In genomic region chr15:97235285-97235985, GRCh38 we compare ENCODE assay signal across 7 cellular contexts.
DNase-seq lines count a peak whose midpoint lies in the region; ATAC-seq and TF ChIP-seq lines count a peak whose summit lies in the region.

No MANE protein-coding gene starts in this region.

- H3K27ac ChIP-seq in DOHH2 (ENCODE audit: low read depth, low read length), result no peak overlapping the region
- no peak overlapping the region for H3K27ac ChIP-seq in HCT116 (ENCODE audit: low read depth, low read length)
- peak overlapping the region in 7 of 8 donors; percentile 16 to 44 (median 37) for H3K27ac ChIP-seq in spleen

- H3K9ac ChIP-seq in HCT116 (ENCODE audit: low read length), result no peak overlapping the region

- WGBS in spleen, 5 donors, result 20 to 26% (median 25%) methylated on average over 14 of the region's 14 CpGs

- intact Hi-C loops in HCT116 (cut with micrococcal nuclease) (loop anchor here (2.0 to 10.0 kb wide), 4 partner anchors 641 to 1977 kb away; no protein-coding TSS in a partner anchor), spleen (cut with DNase I; ENCODE audit: low total_unique reads) (loop anchor here (10.0 kb wide), 1 partner anchor 881 kb away; no protein-coding TSS in a partner anchor)

- TF ChIP-seq CTCF in DOHH2 (IDR thresholded peaks at IDR 0.05; ENCODE audit: low read depth, low read length, poor library complexity, severe bottlenecking) (peak; percentile 78), HCT116 (IDR thresholded peaks at IDR 0.05 in 2 of 3, conservative IDR thresholded peaks at IDR 0.05 in 1 of 3; ENCODE audit: borderline replicate concordance in 1 of 3, insufficient read depth in 1 of 3, low read depth in 2 of 3, low read length in 2 of 3) (peak; percentile 30 to 78 (median 72); a peak in 5 of 6 replicates), spleen (IDR thresholded peaks at IDR 0.05 in 8 of 11, conservative IDR thresholded peaks at IDR 0.05 in 3 of 11) (peak; percentile 50 to 89 (median 74))

- RAD21 ChIA-PET in HCT116 (lab: Charles Lee; ENCODE audit: low non-redundant PET in 1 of 2, low total read pairs in 2 of 2, uncharacterized antibody in 2 of 2, unreplicated experiment in 2 of 2), result no interaction called here

- no peaks in the 10 kb centered on the region for H3K27me3 ChIP-seq in DOHH2 (ENCODE audit: control insufficient read depth, low read length)
- H3K27me3 ChIP-seq in HCT116 (ENCODE audit: insufficient read depth, low read length), result no peaks in the 10 kb centered on the region
- no peaks in the 10 kb centered on the region for H3K27me3 ChIP-seq in spleen (replicated peaks in 1 of 7)

- H3K4me2 ChIP-seq in DOHH2 (ENCODE audit: low read length), result no peak overlapping the region
- no peak overlapping the region for H3K4me2 ChIP-seq in HCT116 (ENCODE audit: low read length)

- CTCF ChIA-PET in HCT116 (lab: Charles Lee), result interaction anchor here (0.8 to 1.3 kb wide), 3 partner anchors 906 to 908 kb away, joined by 3 to 4 read pairs (median 4); no protein-coding TSS in a partner anchor

- TF ChIP-seq POLR2A in HCT116 (IDR thresholded peaks at IDR 0.05; ENCODE audit: borderline replicate concordance, extremely low read depth, insufficient read depth, insufficient read length), result no peak
- TF ChIP-seq POLR2A in spleen (IDR thresholded peaks at IDR 0.05), result no peak

- peak overlapping the region; percentile 9 for H2AFZ ChIP-seq in HCT116 (ENCODE audit: low read depth, low read length, poor library complexity, severe bottlenecking)

- H3K4me1 ChIP-seq in DOHH2 (ENCODE audit: control insufficient read depth, low read length), result no peaks in the 10 kb centered on the region
- H3K4me1 ChIP-seq in HCT116 (ENCODE audit: control insufficient read depth in 1 of 2, insufficient read depth in 2 of 2, low read length in 2 of 2), result no peaks in the 10 kb centered on the region
- peaks cover 0 to 10% (median 2%) of the 10 kb centered on the region in 6 donors for H3K4me1 ChIP-seq in spleen

- peak; percentile 15 for DNase-seq in HCT116 (ENCODE audit: low read depth, low spot score)
- peak; percentile 43 for DNase-seq in NCI-H82 treated with DMSO at 0.1 percent for 48 hours (lab: John Stamatoyannopoulos, UW; ENCODE audit: unreplicated experiment)
- DNase-seq in amniotic stem cell (lab: John Stamatoyannopoulos, UW), result peak; percentile 20
- peak in 30 of 51 donors; percentile 0 to 49 (median 14) for DNase-seq in hypothalamus (lab: John Stamatoyannopoulos, UW)
- DNase-seq in spleen, result no peak

- no peak overlapping the region for H3K4me3 ChIP-seq in DOHH2 (ENCODE audit: low read length)
- H3K4me3 ChIP-seq in HCT116 (replicated peaks in 1 of 2; ENCODE audit: low read depth in 1 of 2, low read length in 2 of 2), result no peak overlapping the region
- H3K4me3 ChIP-seq in spleen, result peak overlapping the region in 7 of 8 donors; percentile 0 to 58 (median 13)

- no TSS peak for BruUV-seq in HCT116 (replicated peaks; lab: Mats Ljungman, UMichigan)

- peak; percentile 79 for ATAC-seq in HCT116
- no peak for ATAC-seq in HG02938 (IDR thresholded peaks at IDR 0.05; ENCODE audit: unreplicated experiment)

- H3K36me3 ChIP-seq in DOHH2 (ENCODE audit: control insufficient read depth, low read length) (no peaks in the 10 kb centered on the region), HCT116 (ENCODE audit: control insufficient read depth in 1 of 2, insufficient read depth in 2 of 2, low read length in 2 of 2) (no peaks in the 10 kb centered on the region), spleen (no peaks in the 10 kb centered on the region)

- H4K20me1 ChIP-seq in DOHH2 (ENCODE audit: control insufficient read depth, insufficient read depth, low read depth, low read length) (no peaks in the 10 kb centered on the region), HCT116 (ENCODE audit: insufficient read depth) (no peaks in the 10 kb centered on the region)

- POLR2A ChIA-PET in HCT116 (lab: Charles Lee), result no interaction called here

- peak; percentile 73 for TF ChIP-seq RAD21 in HCT116 (IDR thresholded peaks at IDR 0.05; ENCODE audit: low read depth)

- H3F3A ChIP-seq in DOHH2 (ENCODE audit: control insufficient read depth, insufficient read depth), result no peaks in the 10 kb centered on the region

- no peaks in the 10 kb centered on the region for H3K79me2 ChIP-seq in DOHH2 (ENCODE audit: control insufficient read depth, low read length)
- no peaks in the 10 kb centered on the region for H3K79me2 ChIP-seq in HCT116 (ENCODE audit: insufficient read depth, low read length)

- no peaks in the 10 kb centered on the region for H3K9me2 ChIP-seq in DOHH2 (replicated peaks; ENCODE audit: control insufficient read depth, low read length)
- H3K9me2 ChIP-seq in HCT116 (ENCODE audit: insufficient read depth), result no peaks in the 10 kb centered on the region

- H3K9me3 ChIP-seq in DOHH2 (ENCODE audit: control insufficient read depth, insufficient read depth, low read length), result no peaks in the 10 kb centered on the region
- H3K9me3 ChIP-seq in HCT116 (ENCODE audit: control insufficient read depth in 1 of 2, insufficient read depth in 1 of 2, low read depth in 1 of 2, low read length in 2 of 2), result 0 out of 4 replicates have a peak, but pooled peaks cover 0 to 3% of the 10 kb centered on the region in 2 experiments
- H3K9me3 ChIP-seq in spleen, result peaks cover 0 to 5% (median 0%) of the 10 kb centered on the region in 8 donors

TF ChIP-seq in HCT116, 20 proteins besides CTCF, POLR2A, EP300 and RAD21 (continues in another document):
- TF ChIP-seq CEBPB (IDR thresholded peaks at IDR 0.05; ENCODE audit: low read depth) (no peak), EZH2phosphoT487 (IDR thresholded peaks at IDR 0.05; ENCODE audit: borderline replicate concordance) (no peak), JUND (IDR thresholded peaks at IDR 0.05) (no peak), POLR2AphosphoS5 (IDR thresholded peaks at IDR 0.05; ENCODE audit: low read depth, low read length) (no peak), SP1 (IDR thresholded peaks at IDR 0.05; ENCODE audit: low read depth) (no peak), EZH2 (IDR thresholded peaks at IDR 0.05) (no peak), CBX3 (IDR thresholded peaks at IDR 0.05; ENCODE audit: low read depth) (no peak), FOSL1 (IDR thresholded peaks at IDR 0.05; ENCODE audit: low read depth) (no peak), TCF7L2 (IDR thresholded peaks at IDR 0.05; ENCODE audit: borderline replicate concordance, extremely low read depth, insufficient read depth, insufficient read length) (no peak), YY1 (IDR thresholded peaks at IDR 0.05; ENCODE audit: extremely low read depth, insufficient replicate concordance, low read depth, low read length) (no peak), EGR1 (IDR thresholded peaks at IDR 0.05; ENCODE audit: low read depth) (no peak), SRF (IDR thresholded peaks at IDR 0.05; ENCODE audit: low read depth) (no peak), ELF1 (IDR thresholded peaks at IDR 0.05; ENCODE audit: borderline replicate concordance, low read depth) (no peak), ZBTB33 (IDR thresholded peaks at IDR 0.05; ENCODE audit: extremely low read depth, insufficient replicate concordance, low read length) (no peak), SIN3A (IDR thresholded peaks at IDR 0.05; ENCODE audit: low read depth) (no peak), REST (IDR thresholded peaks at IDR 0.05; ENCODE audit: low read depth) (no peak), ZFX (IDR thresholded peaks at IDR 0.05) (no peak)
- TF ChIP-seq, protein P1, sequence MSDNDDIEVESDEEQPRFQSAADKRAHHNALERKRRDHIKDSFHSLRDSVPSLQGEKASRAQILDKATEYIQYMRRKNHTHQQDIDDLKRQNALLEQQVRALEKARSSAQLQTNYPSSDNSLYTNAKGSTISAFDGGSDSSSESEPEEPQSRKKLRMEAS (IDR thresholded peaks at IDR 0.05), result no peak

Comparison
In these comparisons a context has a peak if more than half of its experiments do, and no peak if none do; other contexts are left out.
1. H3K27ac ChIP-seq: peak in spleen (7 of 8); none in DOHH2 (single experiment) and HCT116 (single experiment).
2. H3K4me3 ChIP-seq: peak in spleen (7 of 8); none in DOHH2 (single experiment) and HCT116 (0 of 2).
3. Peak in every context shown above with its lines, with median percentiles within 50 percentile points of each other: CTCF ChIP-seq.